In genomic region chr16:84819644-84820304, GRCh38 we compare ENCODE assay signal across 8 cellular contexts. TPM values are rescaled to one million over a fixed set of nuclear protein-coding genes. Genes with fewer than 3 reads are reported as not detected.
A peak's percentile ranks its signal among the peaks of the same experiment; 100 is the strongest.
DNase-seq lines count a peak whose midpoint lies in the region; ATAC-seq and TF ChIP-seq lines count a peak whose summit lies in the region.

CRISPLD2 (plus strand) TSS chr16:84819985; CDS start chr16:84838496, 18,511 bp downstream.

- ATAC-seq in GM21526 (IDR thresholded peaks at IDR 0.05; ENCODE audit: low FRiP score, unreplicated experiment), result no peak

- no peaks in the 10 kb centered on the region for H3K36me3 Mint-ChIP-seq in mesothelial cell of epicardium

- H3K27me3 Mint-ChIP-seq in mesothelial cell of epicardium (ENCODE audit: low read depth), result peaks cover 13% of the 10 kb centered on the region

- peak within 1 kb of the TSS; percentile 56 for H3K4me3 ChIP-seq in NT2/D1 (ENCODE audit: insufficient read length, low read depth)

- H3K9ac ChIP-seq in NT2/D1 (ENCODE audit: insufficient read length, low read depth), result peak within 1 kb of the TSS; percentile 81

- peaks cover 42% of the 10 kb centered on the region for H3K27me3 ChIP-seq in NT2/D1 (ENCODE audit: insufficient read depth, insufficient read length)

- peaks cover 34% of the 10 kb centered on the region for H3K4me1 Mint-ChIP-seq in mesothelial cell of epicardium

- DNase-seq in COLO829 (ENCODE audit: low spot score) (peak; percentile 68), HUDEP-2 (lab: John Stamatoyannopoulos, UW; ENCODE audit: unreplicated experiment in 76 of 76) (peak in 71 of 76 experiments; percentile 2 to 87 (median 60)), NT2/D1 (ENCODE audit: low read depth, low spot score) (peak; percentile 89), activated T-cell treated with anti-CD3 and anti-CD28 coated beads for 4 hours (peak; percentile 75), epidermal melanocyte (ENCODE audit: insufficient read length, low spot score) (peak; percentile 90), mesothelial cell of epicardium (ENCODE audit: low spot score in 2 of 2, unreplicated experiment in 2 of 2) (peak; percentile 96 to 97)
- DNase-seq in stimulated activated CD8-positive, alpha-beta memory T cell treated with anti-CD3 and anti-CD28 coated beads, Interleukin-12 subunit alpha, Interleukin-12 subunit beta, amount 100 ng/mL, for 24 hours (ENCODE audit: extremely low read depth), result peak; percentile 81

- no peaks in the 10 kb centered on the region for H3K9me3 Mint-ChIP-seq in mesothelial cell of epicardium

- peak within 1 kb of the TSS; percentile 77 for H3K27ac Mint-ChIP-seq in mesothelial cell of epicardium

- no peaks in the 10 kb centered on the region for H3K36me3 ChIP-seq in NT2/D1 (ENCODE audit: insufficient read depth, insufficient read length, low read length)

- no peaks in the 10 kb centered on the region for H3K9me3 ChIP-seq in NT2/D1 (ENCODE audit: insufficient read depth, low read length)

- TF ChIP-seq CTCF in mesothelial cell of epicardium (IDR thresholded peaks at IDR 0.05; ENCODE audit: unreplicated experiment), result no peak

- H3K4me3 Mint-ChIP-seq in mesothelial cell of epicardium, result peak within 1 kb of the TSS; percentile 81

- peaks cover 12% of the 10 kb centered on the region for H3K4me1 ChIP-seq in NT2/D1 (ENCODE audit: insufficient read depth, insufficient read length)

RNA-seq across cellular contexts. Expression of gene CRISPLD2, which starts in this region (rescaled TPM):
- total RNA-seq in mesothelial cell of epicardium, result 72.4 to 83.0 TPM (median 80.1 TPM) in 3 replicates
